16 cellular contexts compared by ENCODE assay signal in genomic region chr6:137332637-137333228, GRCh38.
A peak's percentile ranks its signal among the peaks of the same experiment; 100 is the strongest.
DNase-seq lines count a peak whose midpoint lies in the region; ATAC-seq and TF ChIP-seq lines count a peak whose summit lies in the region.
"Had no signal": no experiment of that assay in that cellular context is flagged by ENCODE, and none has a peak within 500 bp of the region (broad histone marks: within the 10 kb centered on the region; RNA-seq: fewer than 3 reads in every experiment).

No MANE protein-coding gene starts in this region.

- H3K36me3 ChIP-seq in right atrium auricular region (no peaks in the 10 kb centered on the region), left ventricle myocardium inferior (no peaks in the 10 kb centered on the region)

- no peaks in the 10 kb centered on the region for H3K27me3 ChIP-seq in right atrium auricular region
- no peaks in the 10 kb centered on the region for H3K27me3 ChIP-seq in left ventricle myocardium inferior (ENCODE audit: low read depth)

- peak; percentile 91 for ATAC-seq in Right ventricle myocardium superior (ENCODE audit: poor library complexity)
- ATAC-seq: A549, left lobe of liver, T-helper 17 cell had no signal

- H3K4me3 ChIP-seq in right atrium auricular region (no peak overlapping the region), left ventricle myocardium inferior (no peak overlapping the region)
- H3K4me3 ChIP-seq: A549 had no signal

- intact Hi-C loops in Right ventricle myocardium superior (cut with DNase I) (no loop called here), left ventricle myocardium inferior (cut with micrococcal nuclease) (loop anchor here (10.0 kb wide), 1 partner anchor 922 kb away; no protein-coding TSS in a partner anchor)

- H3K4me1 ChIP-seq in right atrium auricular region (no peaks in the 10 kb centered on the region), left ventricle myocardium inferior (peaks cover 10% of the 10 kb centered on the region)
- H3K4me1 ChIP-seq: parathyroid adenoma had no signal

- DNase-seq in Right ventricle myocardium superior: no peak
- DNase-seq in right atrium auricular region (ENCODE audit: low spot score): no peak
- DNase-seq in brain pericyte (ENCODE audit: low read depth, low spot score): peak; percentile 74
- no peak for DNase-seq in left ventricle myocardium inferior
- no peak for DNase-seq in occipital lobe (lab: John Stamatoyannopoulos, UW)
- DNase-seq in HK-2 (ENCODE audit: unreplicated experiment): no peak
- no peak for DNase-seq in NCI-H526 (lab: John Stamatoyannopoulos, UW)
- no peak for DNase-seq in pons (ENCODE audit: low spot score)
- DNase-seq: EL; SHP77 treated with DMSO at 0.1 percent for 48 hours; stimulated activated CD4-positive, alpha-beta T cell treated with anti-CD3 and anti-CD28 coated beads, Interleukin-15, amount 100 ng/mL, for 24 hours; stimulated activated naive CD4-positive, alpha-beta T cell treated with Interleukin-2 at 50 U/mL for 16 hours; T-helper 17 cell had no signal

- TF ChIP-seq CTCF in right atrium auricular region (IDR thresholded peaks at IDR 0.05): no peak
- no peak for TF ChIP-seq CTCF in left ventricle myocardium inferior (IDR thresholded peaks at IDR 0.05; ENCODE audit: borderline replicate concordance)

- no peak overlapping the region for H3K27ac ChIP-seq in right atrium auricular region
- peak overlapping the region; percentile 3 for H3K27ac ChIP-seq in left ventricle myocardium inferior (replicated peaks)
- H3K27ac ChIP-seq: A549, parathyroid adenoma had no signal

- H3K9me3 ChIP-seq in right atrium auricular region (no peaks in the 10 kb centered on the region), left ventricle myocardium inferior (replicated peaks) (no peaks in the 10 kb centered on the region)
- H3K9me3 ChIP-seq: A549 had no signal
